Comparison of ENCODE assay signal across 29 cellular contexts in genomic region chr10:73459683-73460314, GRCh38. TPM values are rescaled to one million over a fixed set of nuclear protein-coding genes. Genes with fewer than 3 reads are reported as not detected.
DNase-seq lines count a peak whose midpoint lies in the region; ATAC-seq, FAIRE-seq and TF ChIP-seq lines count a peak whose summit lies in the region.
"Had no signal": no experiment of that assay in that cellular context is flagged by ENCODE, and none has a peak within 500 bp of the region (broad histone marks: within the 10 kb centered on the region; RNA-seq: fewer than 3 reads in every experiment).

No MANE protein-coding gene starts in this region.

- TF ChIP-seq POLR2A in GM12878 (IDR thresholded peaks at IDR 0.05; ENCODE audit: low read depth, low read length) (no peak), tibial nerve (IDR thresholded peaks at IDR 0.05) (no peak)

- ATAC-seq in activated T-cell treated with anti-CD3 and anti-CD28 coated beads, Interleukin-2, amount 50 U/mL, for 72 hours (replicated peaks in 1 of 2): no peak
- ATAC-seq in GM12878 (no peak), HG03565 (IDR thresholded peaks at IDR 0.05; ENCODE audit: unreplicated experiment) (no peak)
- ATAC-seq in stimulated activated effector memory CD8-positive, alpha-beta T cell treated with anti-CD3 and anti-CD28 coated beads, Interleukin-12 subunit alpha, Interleukin-12 subunit beta, amount 100 ng/mL, for 72 hours: no peak
- ATAC-seq: activated CD8-positive, alpha-beta memory T cell treated with anti-CD3 and anti-CD28 coated beads, Interleukin-2, amount 10 ng/mL, durations not matched to agents 7 days and 5 days; activated naive CD4-positive, alpha-beta T cell treated with anti-CD3 and anti-CD28 coated beads, Interleukin-2, amount 50 U/mL, for 72 hours had no signal

- POLR2A ChIA-PET in GM12878 (lab: Charles Lee): interaction anchor here (0.6 kb wide), 1 partner anchor 1224 kb away, joined by 6 read pairs; no protein-coding TSS in a partner anchor

- no peak for DNase-seq in activated T-cell treated with anti-CD3 and anti-CD28 coated beads, Interleukin-2, amount 50 U/mL, for 72 hours
- DNase-seq in activated T-cell treated with anti-CD3 and anti-CD28 coated beads, Interleukin-2, amount 50 U/mL, for 24 hours: no peak
- no peak for DNase-seq in GM12878 (ENCODE audit: low read depth, low spot score)
- DNase-seq in fibroblast of the conjunctiva (ENCODE audit: low read depth): peak; percentile 14
- no peak for DNase-seq in stimulated activated effector memory CD8-positive, alpha-beta T cell treated with anti-CD3 and anti-CD28 coated beads, Interleukin-12 subunit alpha, Interleukin-12 subunit beta, amount 100 ng/mL, for 72 hours (ENCODE audit: low spot score in 2 of 2)
- no peak for DNase-seq in tibial nerve (ENCODE audit: low spot score in 2 of 2)
- DNase-seq in NCI-H187 treated with DMSO at 0.1 percent for 48 hours (lab: John Stamatoyannopoulos, UW): no peak
- DNase-seq: activated CD4-positive, CD25-positive, alpha-beta regulatory T cell; activated CD8-positive, alpha-beta memory T cell treated with anti-CD3 and anti-CD28 coated beads, Interleukin-2, amount 10 ng/mL, durations not matched to agents 7 days and 5 days; CD4-positive, alpha-beta T cell; central memory CD4-positive, alpha-beta T cell; DMS 273 treated with DMSO at 0.1 percent for 48 hours; kidney glomerular epithelial cell; NCI-H1092; NCI-H1694 treated with DMSO at 0.1 percent for 48 hours; NCI-H526; Peyer's patch; stimulated activated CD4-positive, alpha-beta T cell treated with anti-CD3 and anti-CD28 coated beads, Interleukin-12 subunit alpha, Interleukin-12 subunit beta, amount 100 ng/mL, for 4 hours; stimulated activated CD4-positive, alpha-beta T cell treated with anti-CD3 and anti-CD28 coated beads, Interleukin-4, amount 100 ng/mL, for 1 hour had no signal

- 93% methylated on average over 6 of the region's 6 CpGs for WGBS in GM12878 (ENCODE audit: insufficient coverage, insufficient replicate concordance, low lambda C conversion rate, missing lambda C conversion rate)
- WGBS in tibial nerve, 2 donors: 91 to 92% methylated on average over 6 of the region's 6 CpGs

- no peak overlapping the region for H3K9ac ChIP-seq in GM12878 (ENCODE audit: control insufficient read depth, insufficient read depth, low read length)
- H3K9ac ChIP-seq: parathyroid adenoma had no signal

- H3K4me3 Mint-ChIP-seq in activated T-cell treated with anti-CD3 and anti-CD28 coated beads, Interleukin-2, amount 50 U/mL, for 72 hours: no peak overlapping the region
- H3K4me3 Mint-ChIP-seq in activated T-cell treated with anti-CD3 and anti-CD28 coated beads, Interleukin-2, amount 50 U/mL, for 24 hours: no peak overlapping the region
- H3K4me3 Mint-ChIP-seq in stimulated activated effector memory CD8-positive, alpha-beta T cell treated with anti-CD3 and anti-CD28 coated beads, Interleukin-12 subunit alpha, Interleukin-12 subunit beta, amount 100 ng/mL, for 72 hours: no peak overlapping the region
- H3K4me3 Mint-ChIP-seq: activated CD8-positive, alpha-beta memory T cell treated with anti-CD3 and anti-CD28 coated beads, Interleukin-2, amount 10 ng/mL, durations not matched to agents 7 days and 5 days; CD4-positive, alpha-beta T cell; neural crest cell had no signal

- H3K27me3 ChIP-seq in GM12878 (replicated peaks in 1 of 2; ENCODE audit: control insufficient read depth in 2 of 2, insufficient read depth in 2 of 2, low read length in 1 of 2) (no peaks in the 10 kb centered on the region), tibial nerve (no peaks in the 10 kb centered on the region)
- H3K27me3 ChIP-seq: ascending aorta, Peyer's patch, right atrium auricular region had no signal

- H3K4me2 ChIP-seq in GM12878 (ENCODE audit: control insufficient read depth, insufficient read depth): no peak overlapping the region

- TSS peak; percentile 42 for BruUV-seq in GM12878 (replicated peaks; lab: Mats Ljungman, UMichigan)

- no peaks in the 10 kb centered on the region for H4K20me1 ChIP-seq in GM12878 (ENCODE audit: control insufficient read depth, insufficient read depth)

- H3K4me3 ChIP-seq in GM12878: no peak overlapping the region
- H3K4me3 ChIP-seq in tibial nerve: no peak overlapping the region
- H3K4me3 ChIP-seq: ascending aorta, lung, Peyer's patch, right atrium auricular region had no signal

- TF ChIP-seq EP300 in GM12878 (IDR thresholded peaks at IDR 0.05; ENCODE audit: borderline replicate concordance in 1 of 2, control insufficient read depth in 1 of 2, low read depth in 2 of 2, low read length in 2 of 2): no peak
- TF ChIP-seq EP300 in tibial nerve (IDR thresholded peaks at IDR 0.05): no peak

- FAIRE-seq in GM12878 (lab: Jason Lieb, UNC): no peak
- FAIRE-seq: endothelial cell of umbilical vein, H1 had no signal

- peaks cover 0 to 1% of the 10 kb centered on the region in 2 experiments; a peak in 3 of 4 replicates for H3K36me3 ChIP-seq in GM12878 (ENCODE audit: control insufficient read depth in 2 of 2, insufficient read depth in 2 of 2, low read length in 1 of 2)
- peaks cover 0 to 75% (median 0%) of the 10 kb centered on the region in 3 donors for H3K36me3 ChIP-seq in tibial nerve

- H3K4me1 ChIP-seq in GM12878 (ENCODE audit: control insufficient read depth, insufficient read depth, low read length): no peaks in the 10 kb centered on the region
- no peaks in the 10 kb centered on the region for H3K4me1 ChIP-seq in tibial nerve
- H3K4me1 ChIP-seq: ascending aorta, parathyroid adenoma, Peyer's patch, right atrium auricular region had no signal

- RAD21 ChIA-PET in GM12878 (lab: Charles Lee; ENCODE audit: unreplicated experiment): no interaction called here

- H3K36me3 Mint-ChIP-seq in activated T-cell treated with anti-CD3 and anti-CD28 coated beads, Interleukin-2, amount 50 U/mL, for 72 hours (ENCODE audit: insufficient read depth in 2 of 2): peaks cover 0 to 7% of the 10 kb centered on the region in 2 donors
- H3K36me3 Mint-ChIP-seq in activated T-cell treated with anti-CD3 and anti-CD28 coated beads, Interleukin-2, amount 50 U/mL, for 24 hours (ENCODE audit: low read depth): peaks cover 53% of the 10 kb centered on the region
- peaks cover 48% of the 10 kb centered on the region for H3K36me3 Mint-ChIP-seq in stimulated activated effector memory CD8-positive, alpha-beta T cell treated with anti-CD3 and anti-CD28 coated beads, Interleukin-12 subunit alpha, Interleukin-12 subunit beta, amount 100 ng/mL, for 72 hours

- TF ChIP-seq CTCF in GM12878 (IDR thresholded peaks at IDR 0.05 in 2 of 3, conservative IDR thresholded peaks at IDR 0.05 in 1 of 3; ENCODE audit: control insufficient read depth in 2 of 3, extremely low read depth in 1 of 3, insufficient read depth in 1 of 3, low read depth in 3 of 3, low read length in 3 of 3) (no peak), tibial nerve (IDR thresholded peaks at IDR 0.05) (no peak)

- no peaks in the 10 kb centered on the region for H3K4me1 Mint-ChIP-seq in activated T-cell treated with anti-CD3 and anti-CD28 coated beads, Interleukin-2, amount 50 U/mL, for 72 hours (ENCODE audit: low read depth)
- no peaks in the 10 kb centered on the region for H3K4me1 Mint-ChIP-seq in activated T-cell treated with anti-CD3 and anti-CD28 coated beads, Interleukin-2, amount 50 U/mL, for 24 hours (ENCODE audit: low read depth)
- H3K4me1 Mint-ChIP-seq in stimulated activated effector memory CD8-positive, alpha-beta T cell treated with anti-CD3 and anti-CD28 coated beads, Interleukin-12 subunit alpha, Interleukin-12 subunit beta, amount 100 ng/mL, for 72 hours: peaks cover 6% of the 10 kb centered on the region
- H3K4me1 Mint-ChIP-seq: activated CD8-positive, alpha-beta memory T cell treated with anti-CD3 and anti-CD28 coated beads, Interleukin-2, amount 10 ng/mL, durations not matched to agents 7 days and 5 days; neural crest cell had no signal

- intact Hi-C loops in GM12878 (cut with micrococcal nuclease; ENCODE audit: unreplicated experiment): no loop called here

- CTCF ChIA-PET in GM12878 (lab: Yijun Ruan, JAX): no interaction called here

- in situ Hi-C loops in GM12878 (cut with MboI): no loop called here

- H3K27me3 Mint-ChIP-seq in activated T-cell treated with anti-CD3 and anti-CD28 coated beads, Interleukin-2, amount 50 U/mL, for 72 hours (ENCODE audit: low read depth): no peaks in the 10 kb centered on the region
- H3K27me3 Mint-ChIP-seq in activated T-cell treated with anti-CD3 and anti-CD28 coated beads, Interleukin-2, amount 50 U/mL, for 24 hours: no peaks in the 10 kb centered on the region
- H3K27me3 Mint-ChIP-seq: activated CD8-positive, alpha-beta memory T cell treated with anti-CD3 and anti-CD28 coated beads, Interleukin-2, amount 10 ng/mL, durations not matched to agents 7 days and 5 days; CD4-positive, alpha-beta T cell had no signal

- no peaks in the 10 kb centered on the region for H3K79me2 ChIP-seq in GM12878 (ENCODE audit: control insufficient read depth, insufficient read depth, low read length)
- H3K79me2 ChIP-seq: parathyroid adenoma had no signal

- no peak for TF ChIP-seq RAD21 in GM12878 (IDR thresholded peaks at IDR 0.05; ENCODE audit: insufficient read depth, low read depth, low read length)

- no peak overlapping the region for H2AFZ ChIP-seq in GM12878 (ENCODE audit: control insufficient read depth, low read depth, low read length)
- H2AFZ ChIP-seq: parathyroid adenoma had no signal

- H3K27ac ChIP-seq in GM12878 (ENCODE audit: control insufficient read depth, insufficient read depth): no peak overlapping the region
- no peak overlapping the region for H3K27ac ChIP-seq in tibial nerve
- H3K27ac ChIP-seq: 22Rv1, ascending aorta, parathyroid adenoma, Peyer's patch, right atrium auricular region had no signal

- H3K27ac Mint-ChIP-seq in activated T-cell treated with anti-CD3 and anti-CD28 coated beads, Interleukin-2, amount 50 U/mL, for 72 hours: peak overlapping the region; percentile 0
- H3K27ac Mint-ChIP-seq in activated T-cell treated with anti-CD3 and anti-CD28 coated beads, Interleukin-2, amount 50 U/mL, for 24 hours: no peak overlapping the region
- peak overlapping the region; percentile 29 for H3K27ac Mint-ChIP-seq in stimulated activated effector memory CD8-positive, alpha-beta T cell treated with anti-CD3 and anti-CD28 coated beads, Interleukin-12 subunit alpha, Interleukin-12 subunit beta, amount 100 ng/mL, for 72 hours
- H3K27ac Mint-ChIP-seq: activated CD8-positive, alpha-beta memory T cell treated with anti-CD3 and anti-CD28 coated beads, Interleukin-2, amount 10 ng/mL, durations not matched to agents 7 days and 5 days; CD4-positive, alpha-beta T cell had no signal

- H3K9me3 Mint-ChIP-seq in activated T-cell treated with anti-CD3 and anti-CD28 coated beads, Interleukin-2, amount 50 U/mL, for 72 hours: no peaks in the 10 kb centered on the region
- no peaks in the 10 kb centered on the region for H3K9me3 Mint-ChIP-seq in activated T-cell treated with anti-CD3 and anti-CD28 coated beads, Interleukin-2, amount 50 U/mL, for 24 hours
- H3K9me3 Mint-ChIP-seq in stimulated activated effector memory CD8-positive, alpha-beta T cell treated with anti-CD3 and anti-CD28 coated beads, Interleukin-12 subunit alpha, Interleukin-12 subunit beta, amount 100 ng/mL, for 72 hours: no peaks in the 10 kb centered on the region
- H3K9me3 Mint-ChIP-seq: activated naive CD4-positive, alpha-beta T cell treated with anti-CD3 and anti-CD28 coated beads, Interleukin-2, amount 50 U/mL, for 72 hours; CD4-positive, alpha-beta T cell; neural crest cell had no signal

- H3K9me3 ChIP-seq in GM12878 (replicated peaks; ENCODE audit: control insufficient read depth, insufficient read depth, low read length) (no peaks in the 10 kb centered on the region), tibial nerve (no peaks in the 10 kb centered on the region)
- H3K9me3 ChIP-seq: ascending aorta, Peyer's patch, right atrium auricular region had no signal

- SMC1A ChIA-PET in GM12878 (lab: Charles Lee; ENCODE audit: uncharacterized antibody, unreplicated experiment): no interaction called here

RNA-seq across cellular contexts. Expression of gene MSS51, which starts 26.4 kb away (rescaled TPM):
- 1 to 10 TPM; 3.5 to 3.8 TPM for total RNA-seq in activated T-cell treated with anti-CD3 and anti-CD28 coated beads, Interleukin-2, amount 50 U/mL, for 72 hours
- total RNA-seq in GM12878 (2013; cell fraction: nucleolus; rRNA removed): 13.5 and 14.6 TPM in 2 replicates
- total RNA-seq in GM12878 (2014; rRNA removed): 1.6 and 2.1 TPM in 2 replicates
- 1.8 and 2.0 TPM in 2 replicates for total RNA-seq in GM12878 (2014; rRNA removed; fragmentation: Illumina TruSeq; extraction: Trizol)
- total RNA-seq in GM12878 (2021): 1.2 and 1.5 TPM in 2 replicates
- 1.1 TPM for polyA plus RNA-seq in GM12878 (2011; ENCODE audit: low read depth)
- polyA plus RNA-seq in GM12878 (2011; rRNA removed): 2.1 and 3.2 TPM in 2 replicates
- polyA plus RNA-seq in GM12878 (2011; cell fraction: cytosol; rRNA removed): 1.1 and 1.2 TPM in 2 replicates
- polyA plus RNA-seq in GM12878 (2011; cell fraction: nucleus; rRNA removed): 6.6 and 7.3 TPM in 2 replicates
- 0.97 and 1.8 TPM in 2 replicates for polyA plus RNA-seq in GM12878 (2012)
- 1.5 TPM in 2 replicates for polyA plus RNA-seq in GM12878 (2014; fragmentation: Illumina TruSeq; extraction: Trizol)
- under 1 TPM; 0.39 to 0.84 TPM for polyA plus RNA-seq in GM12878 (2014; fragmentation: Nextera tagmentation; extraction: Ambion mirVana)
- polyA plus RNA-seq in GM12878 (2014; rRNA removed): 1.9 and 2.5 TPM in 2 replicates
- under 1 TPM; 0.06 to 0.59 TPM for polyA plus RNA-seq in GM12878 (2016; fragmentation: Nextera tagmentation; extraction: Ambion mirVana)
- polyA minus RNA-seq in GM12878 (2011; rRNA and poly(A)+ RNA removed): 2.0 and 3.8 TPM in 2 replicates
- polyA minus RNA-seq in GM12878 (2011; cell fraction: cytosol; rRNA and poly(A)+ RNA removed): not detected in 2 replicates
- polyA minus RNA-seq in GM12878 (2011; cell fraction: nucleus; rRNA and poly(A)+ RNA removed): 3.3 and 4.3 TPM in 2 replicates
- total RNA-seq in tibial nerve: 1 to 10 TPM; 1.8 to 3.3 (median 3.0) TPM
- total RNA-seq: ascending aorta had no signal

RNA-seq across cellular contexts. Expression of gene PPP3CB, which starts 36.0 kb away (rescaled TPM):
- 10 to 100 TPM; 42.6 to 45.7 TPM for total RNA-seq in activated T-cell treated with anti-CD3 and anti-CD28 coated beads, Interleukin-2, amount 50 U/mL, for 72 hours
- 67.3 and 69.4 TPM in 2 replicates for total RNA-seq in GM12878 (2013; cell fraction: nucleolus; rRNA removed)
- 18.9 and 21.5 TPM in 2 replicates for total RNA-seq in GM12878 (2014; rRNA removed)
- total RNA-seq in GM12878 (2014; rRNA removed; fragmentation: Illumina TruSeq; extraction: Trizol): 26.3 and 28.2 TPM in 2 replicates
- 42.0 and 43.0 TPM in 2 replicates for total RNA-seq in GM12878 (2021)
- 19.5 TPM for polyA plus RNA-seq in GM12878 (2011; ENCODE audit: low read depth)
- polyA plus RNA-seq in GM12878 (2011; rRNA removed): 17.8 and 24.6 TPM in 2 replicates
- polyA plus RNA-seq in GM12878 (2011; cell fraction: cytosol; rRNA removed): 7.8 and 16.4 TPM in 2 replicates
- polyA plus RNA-seq in GM12878 (2011; cell fraction: nucleus; rRNA removed): 15.9 and 18.8 TPM in 2 replicates
- 29.4 and 29.8 TPM in 2 replicates for polyA plus RNA-seq in GM12878 (2012)
- 46.4 and 60.6 TPM in 2 replicates for polyA plus RNA-seq in GM12878 (2014; fragmentation: Illumina TruSeq; extraction: Trizol)
- polyA plus RNA-seq in GM12878 (2014; fragmentation: Nextera tagmentation; extraction: Ambion mirVana): 10 to 100 TPM; 13.9 to 19.7 TPM
- 20.8 and 24.9 TPM in 2 replicates for polyA plus RNA-seq in GM12878 (2014; rRNA removed)
- 10 to 100 TPM; 11.4 to 15.4 TPM for polyA plus RNA-seq in GM12878 (2016; fragmentation: Nextera tagmentation; extraction: Ambion mirVana)
- 14.6 and 15.8 TPM in 2 replicates for polyA minus RNA-seq in GM12878 (2011; rRNA and poly(A)+ RNA removed)
- 5.7 and 11.4 TPM in 2 replicates for polyA minus RNA-seq in GM12878 (2011; cell fraction: cytosol; rRNA and poly(A)+ RNA removed)
- 8.7 and 12.8 TPM in 2 replicates for polyA minus RNA-seq in GM12878 (2011; cell fraction: nucleus; rRNA and poly(A)+ RNA removed)
- 10 to 100 TPM; 47.1 to 75.6 (median 68.0) TPM for total RNA-seq in tibial nerve

RNA-seq across cellular contexts. Expression of gene ANXA7, which starts 45.9 kb away (rescaled TPM):
- 100 to 1,000 TPM; 108 to 123 TPM for total RNA-seq in activated T-cell treated with anti-CD3 and anti-CD28 coated beads, Interleukin-2, amount 50 U/mL, for 72 hours
- total RNA-seq in GM12878 (2013; cell fraction: nucleolus; rRNA removed): 44.3 and 46.5 TPM in 2 replicates
- total RNA-seq in GM12878 (2014; rRNA removed) (93.8 and 100 TPM in 2 replicates), GM12878 (2014; rRNA removed; fragmentation: Illumina TruSeq; extraction: Trizol) (101 TPM in 2 replicates), GM12878 (2021) (125 and 128 TPM in 2 replicates), tibial nerve (100 to 1,000 TPM in 2 of 4 donors, 10 to 100 TPM in 2; 82.7 to 141 (median 114) TPM)
- polyA plus RNA-seq in GM12878 (2011; ENCODE audit: low read depth): 48.1 TPM
- polyA plus RNA-seq in GM12878 (2011; rRNA removed) (98.7 and 112 TPM in 2 replicates), GM12878 (2014; fragmentation: Illumina TruSeq; extraction: Trizol) (123 and 131 TPM in 2 replicates), GM12878 (2014; fragmentation: Nextera tagmentation; extraction: Ambion mirVana) (10 to 100 TPM; 70.6 to 75.8 TPM), GM12878 (2014; rRNA removed) (95.7 and 113 TPM in 2 replicates), GM12878 (2016; fragmentation: Nextera tagmentation; extraction: Ambion mirVana) (100 to 1,000 TPM; 177 to 184 TPM)
- polyA plus RNA-seq in GM12878 (2011; cell fraction: cytosol; rRNA removed): 75.3 and 89.2 TPM in 2 replicates
- 72.4 and 75.5 TPM in 2 replicates for polyA plus RNA-seq in GM12878 (2011; cell fraction: nucleus; rRNA removed)
- 58.3 and 63.7 TPM in 2 replicates for polyA plus RNA-seq in GM12878 (2012)
- polyA minus RNA-seq in GM12878 (2011; rRNA and poly(A)+ RNA removed): 75.4 and 87.9 TPM in 2 replicates
- polyA minus RNA-seq in GM12878 (2011; cell fraction: cytosol; rRNA and poly(A)+ RNA removed): 31.1 and 43.9 TPM in 2 replicates
- polyA minus RNA-seq in GM12878 (2011; cell fraction: nucleus; rRNA and poly(A)+ RNA removed): 21.6 and 28.9 TPM in 2 replicates
